12 cellular contexts compared by ENCODE assay signal in the genomic region with DNA sequence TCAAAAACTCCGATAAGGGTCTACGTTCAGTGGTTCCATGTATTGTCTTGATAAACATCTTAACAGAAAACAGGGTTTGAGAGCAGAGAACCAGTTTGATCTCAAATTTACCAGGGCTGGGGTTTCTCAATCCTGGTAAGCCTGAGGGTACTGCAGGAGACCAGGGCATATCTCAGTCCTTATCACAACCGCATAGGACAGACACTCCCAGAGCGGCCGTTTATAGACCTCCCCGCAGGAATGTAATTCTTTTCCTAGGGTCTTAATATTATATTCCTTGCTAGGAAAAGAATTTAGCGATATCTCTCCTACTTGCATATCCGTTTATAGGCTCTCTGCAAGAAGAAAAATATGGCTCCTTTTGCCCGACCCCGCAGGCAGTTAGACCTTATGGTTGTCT. TPM values are rescaled to one million over a fixed set of nuclear protein-coding genes. Genes with fewer than 3 reads are reported as not detected.
"Had no signal": no experiment of that assay in that cellular context is flagged by ENCODE, and none has a peak within 500 bp of the region (broad histone marks: within the 10 kb centered on the region; RNA-seq: fewer than 3 reads in every experiment).

No MANE protein-coding gene starts in this region.

RNA-seq across cellular contexts. Expression of a gene that starts 4.7 kb away (rescaled TPM):
- total RNA-seq: activated CD4-positive, alpha-beta memory T cell treated with anti-CD3 and anti-CD28 coated beads for 36 hours; activated CD4-positive, alpha-beta T cell treated with anti-CD3 and anti-CD28 coated beads for 36 hours; activated CD4-positive, alpha-beta T cell treated with anti-CD3 and anti-CD28 coated beads, Interleukin-2, amount 10 ng/mL, durations not matched to agents 24 days and 14 days; activated CD8-positive, alpha-beta memory T cell treated with anti-CD3 and anti-CD28 coated beads for 36 hours; activated CD8-positive, alpha-beta memory T cell treated with anti-CD3 and anti-CD28 coated beads, Interleukin-2, amount 10 ng/mL, durations not matched to agents 7 days and 5 days; activated CD8-positive, alpha-beta T cell treated with anti-CD3 and anti-CD28 coated beads, Interleukin-2, amount 10 ng/mL, durations not matched to agents 7 days and 5 days; activated naive CD4-positive, alpha-beta T cell treated with anti-CD3 and anti-CD28 coated beads for 36 hours; activated naive CD8-positive, alpha-beta T cell treated with anti-CD3 and anti-CD28 coated beads for 36 hours; activated T-helper 1 cell treated with anti-CD3 and anti-CD28 coated beads, Interleukin-12 subunit alpha, Interleukin-12 subunit beta, Interleukin-2, Interleukin-4 antibody, amounts not matched to agents 30 ng/mL and 10 ng/mL and 1 ng/mL, durations not matched to agents 14 hours and 24 hours and 36 hours; activated T-helper 2 cell treated with anti-CD3 and anti-CD28 coated beads, Interferon-gamma antibody, Interleukin-2, Interleukin-4, amounts not matched to agents 10 μg/mL and 5 μg/mL and 100 μg/mL, durations not matched to agents 14 hours and 24 hours and 36 hours; T-helper 1 cell treated with Interleukin-12 subunit alpha and Interleukin-12 subunit beta and Interleukin-4 antibody, amounts not matched to agents 30 ng/mL and 1 ng/mL, for 36 hours had no signal

RNA-seq across cellular contexts. Expression of a gene that starts 5.7 kb away (rescaled TPM):
- total RNA-seq: activated CD4-positive, alpha-beta memory T cell treated with anti-CD3 and anti-CD28 coated beads for 36 hours; activated CD4-positive, alpha-beta T cell treated with anti-CD3 and anti-CD28 coated beads for 36 hours; activated CD8-positive, alpha-beta memory T cell treated with anti-CD3 and anti-CD28 coated beads for 36 hours; activated CD8-positive, alpha-beta memory T cell treated with anti-CD3 and anti-CD28 coated beads, Interleukin-2, amount 10 ng/mL, durations not matched to agents 7 days and 5 days; activated CD8-positive, alpha-beta T cell treated with anti-CD3 and anti-CD28 coated beads, Interleukin-2, amount 10 ng/mL, durations not matched to agents 7 days and 5 days; activated naive CD8-positive, alpha-beta T cell treated with anti-CD3 and anti-CD28 coated beads for 36 hours; activated T-helper 2 cell treated with anti-CD3 and anti-CD28 coated beads, Interferon-gamma antibody, Interleukin-2, Interleukin-4, amounts not matched to agents 10 μg/mL and 5 μg/mL and 100 μg/mL, durations not matched to agents 14 hours and 24 hours and 36 hours had no signal

RNA-seq across cellular contexts. Expression of a gene that starts 15.6 kb away (rescaled TPM):
- total RNA-seq: activated CD4-positive, alpha-beta memory T cell treated with anti-CD3 and anti-CD28 coated beads for 36 hours; activated CD4-positive, alpha-beta T cell treated with anti-CD3 and anti-CD28 coated beads for 36 hours; activated CD4-positive, alpha-beta T cell treated with anti-CD3 and anti-CD28 coated beads, Interleukin-2, amount 10 ng/mL, durations not matched to agents 24 days and 14 days; activated CD8-positive, alpha-beta memory T cell treated with anti-CD3 and anti-CD28 coated beads for 36 hours; activated CD8-positive, alpha-beta memory T cell treated with anti-CD3 and anti-CD28 coated beads, Interleukin-2, amount 10 ng/mL, durations not matched to agents 7 days and 5 days; activated CD8-positive, alpha-beta T cell treated with anti-CD3 and anti-CD28 coated beads, Interleukin-2, amount 10 ng/mL, durations not matched to agents 7 days and 5 days; activated naive CD4-positive, alpha-beta T cell treated with anti-CD3 and anti-CD28 coated beads for 36 hours; activated naive CD8-positive, alpha-beta T cell treated with anti-CD3 and anti-CD28 coated beads for 36 hours; activated T-helper 1 cell treated with anti-CD3 and anti-CD28 coated beads, Interleukin-12 subunit alpha, Interleukin-12 subunit beta, Interleukin-2, Interleukin-4 antibody, amounts not matched to agents 30 ng/mL and 10 ng/mL and 1 ng/mL, durations not matched to agents 14 hours and 24 hours and 36 hours; activated T-helper 2 cell treated with anti-CD3 and anti-CD28 coated beads, Interferon-gamma antibody, Interleukin-2, Interleukin-4, amounts not matched to agents 10 μg/mL and 5 μg/mL and 100 μg/mL, durations not matched to agents 14 hours and 24 hours and 36 hours; cardiac muscle cell; T-helper 1 cell treated with Interleukin-12 subunit alpha and Interleukin-12 subunit beta and Interleukin-4 antibody, amounts not matched to agents 30 ng/mL and 1 ng/mL, for 36 hours had no signal
